19 cellular contexts compared by ENCODE assay signal in genomic region chr4:6894086-6894478, GRCh38. TPM values are rescaled to one million over a fixed set of nuclear protein-coding genes. Genes with fewer than 3 reads are reported as not detected.
A peak's percentile ranks its signal among the peaks of the same experiment; 100 is the strongest.
DNase-seq lines count a peak whose midpoint lies in the region; ATAC-seq and TF ChIP-seq lines count a peak whose summit lies in the region.
"Had no signal": no experiment of that assay in that cellular context is flagged by ENCODE, and none has a peak within 500 bp of the region (broad histone marks: within the 10 kb centered on the region; RNA-seq: fewer than 3 reads in every experiment).

No MANE protein-coding gene starts in this region.

- H3K4me3 Mint-ChIP-seq in activated naive CD8-positive, alpha-beta T cell = no peak overlapping the region
- H3K4me3 Mint-ChIP-seq in activated naive CD8-positive, alpha-beta T cell treated with anti-CD3 and anti-CD28 coated beads for 36 hours = no peak overlapping the region
- no peak overlapping the region for H3K4me3 Mint-ChIP-seq in T-helper 17 cell
- no peak overlapping the region for H3K4me3 Mint-ChIP-seq in naive thymus-derived CD4-positive, alpha-beta T cell
- H3K4me3 Mint-ChIP-seq: CD8-positive, alpha-beta T cell; nephron progenitor cell had no signal

- no peak overlapping the region for H3K27ac ChIP-seq in naive thymus-derived CD4-positive, alpha-beta T cell (ENCODE audit: low read depth, low read length)
- H3K27ac ChIP-seq: parathyroid adenoma had no signal

- no peaks in the 10 kb centered on the region for H3K36me3 ChIP-seq in naive thymus-derived CD4-positive, alpha-beta T cell (ENCODE audit: control insufficient read depth in 2 of 3, insufficient read depth in 3 of 3, low read length in 3 of 3)

- H3K9me3 Mint-ChIP-seq in activated naive CD8-positive, alpha-beta T cell (ENCODE audit: low read depth) = no peaks in the 10 kb centered on the region
- peaks cover 10% of the 10 kb centered on the region for H3K9me3 Mint-ChIP-seq in activated naive CD8-positive, alpha-beta T cell treated with anti-CD3 and anti-CD28 coated beads for 36 hours
- H3K9me3 Mint-ChIP-seq in naive thymus-derived CD4-positive, alpha-beta T cell = peaks cover 0 to 9% (median 0%) of the 10 kb centered on the region in 11 donors
- H3K9me3 Mint-ChIP-seq: CD8-positive, alpha-beta T cell had no signal

- intact Hi-C loops in naive thymus-derived CD4-positive, alpha-beta T cell (cut with micrococcal nuclease) = no loop called here

- H3K4me3 ChIP-seq in naive thymus-derived CD4-positive, alpha-beta T cell (ENCODE audit: low read length) = no peak overlapping the region
- H3K4me3 ChIP-seq: GM12878 had no signal

- POLR2A ChIA-PET in naive thymus-derived CD4-positive, alpha-beta T cell (lab: Charles Lee) = interaction anchor here (0.6 to 1.4 kb wide), 3 partner anchors 9 to 149 kb away, joined by 3 to 4 read pairs (median 3); partner anchors contain the start of gene TADA2B

- in situ Hi-C loops in GM13977 (cut with MboI; ENCODE audit: low pct_unique_long_range_greater_than_20kb, low sequenced_read_pairs, unreplicated experiment) = loop anchor here (10.0 kb wide), 1 partner anchor 181 kb away; no protein-coding TSS in a partner anchor

- ATAC-seq in T-helper 17 cell (no peak), HG02981 (IDR thresholded peaks at IDR 0.05; ENCODE audit: unreplicated experiment) (no peak)
- no peak for ATAC-seq in naive thymus-derived CD4-positive, alpha-beta T cell
- ATAC-seq: CD8-positive, alpha-beta T cell had no signal

- H3K4me1 Mint-ChIP-seq in activated naive CD8-positive, alpha-beta T cell (ENCODE audit: low read depth) = peaks cover 35% of the 10 kb centered on the region
- peaks cover 25% of the 10 kb centered on the region for H3K4me1 Mint-ChIP-seq in activated naive CD8-positive, alpha-beta T cell treated with anti-CD3 and anti-CD28 coated beads for 36 hours
- H3K4me1 Mint-ChIP-seq in T-helper 17 cell = peaks cover 19% of the 10 kb centered on the region
- H3K4me1 Mint-ChIP-seq in naive thymus-derived CD4-positive, alpha-beta T cell = peaks cover 15 to 48% (median 34%) of the 10 kb centered on the region in 7 donors

- H3K36me3 Mint-ChIP-seq in activated naive CD8-positive, alpha-beta T cell = no peaks in the 10 kb centered on the region
- peaks cover 4% of the 10 kb centered on the region for H3K36me3 Mint-ChIP-seq in activated naive CD8-positive, alpha-beta T cell treated with anti-CD3 and anti-CD28 coated beads for 36 hours
- no peaks in the 10 kb centered on the region for H3K36me3 Mint-ChIP-seq in T-helper 17 cell (ENCODE audit: low read depth)
- peaks cover 0 to 13% (median 0%) of the 10 kb centered on the region in 5 donors for H3K36me3 Mint-ChIP-seq in naive thymus-derived CD4-positive, alpha-beta T cell
- H3K36me3 Mint-ChIP-seq: CD8-positive, alpha-beta T cell had no signal

- no peak for TF ChIP-seq CTCF in GM13977 (IDR thresholded peaks at IDR 0.05; ENCODE audit: extremely low read depth, insufficient read depth, missing control alignments)

- CTCF ChIA-PET in naive thymus-derived CD4-positive, alpha-beta T cell (lab: Charles Lee) = no interaction called here

- no peak for DNase-seq in activated naive CD8-positive, alpha-beta T cell treated with anti-CD3 and anti-CD28 coated beads for 36 hours
- DNase-seq in T-helper 17 cell (no peak), DMS153 (lab: John Stamatoyannopoulos, UW) (no peak), GM13977 (ENCODE audit: low spot score) (no peak)
- DNase-seq in naive thymus-derived CD4-positive, alpha-beta T cell = no peak
- no peak for DNase-seq in effector CD8-positive, alpha-beta T cell (lab: John Stamatoyannopoulos, UW)
- DNase-seq: amniotic stem cell; CD8-positive, alpha-beta T cell; DND-41; HCEC 1CT; MM.1S; NCI-H1436; NCI-H2171 treated with DMSO at 0.1 percent for 48 hours; NCI-H69; nephron progenitor cell had no signal

- no peaks in the 10 kb centered on the region for H3K27me3 ChIP-seq in naive thymus-derived CD4-positive, alpha-beta T cell (ENCODE audit: control insufficient read depth in 2 of 2, insufficient read depth in 2 of 2, low read length in 2 of 2)

- H3K27ac Mint-ChIP-seq in activated naive CD8-positive, alpha-beta T cell = peak overlapping the region; percentile 78
- no peak overlapping the region for H3K27ac Mint-ChIP-seq in activated naive CD8-positive, alpha-beta T cell treated with anti-CD3 and anti-CD28 coated beads for 36 hours
- peak overlapping the region; percentile 71 for H3K27ac Mint-ChIP-seq in T-helper 17 cell
- peak overlapping the region in 6 of 9 donors; percentile 6 to 73 (median 54) for H3K27ac Mint-ChIP-seq in naive thymus-derived CD4-positive, alpha-beta T cell
- H3K27ac Mint-ChIP-seq: nephron progenitor cell had no signal

- H3K9me3 ChIP-seq in T-helper 17 cell (ENCODE audit: control insufficient read depth, low read length, poor library complexity, severe bottlenecking) = no peaks in the 10 kb centered on the region
- H3K9me3 ChIP-seq in naive thymus-derived CD4-positive, alpha-beta T cell (ENCODE audit: control insufficient read depth in 2 of 3, low read length in 3 of 3) = no peaks in the 10 kb centered on the region

- no peaks in the 10 kb centered on the region for H3K27me3 Mint-ChIP-seq in activated naive CD8-positive, alpha-beta T cell
- H3K27me3 Mint-ChIP-seq in activated naive CD8-positive, alpha-beta T cell treated with anti-CD3 and anti-CD28 coated beads for 36 hours = no peaks in the 10 kb centered on the region
- no peaks in the 10 kb centered on the region for H3K27me3 Mint-ChIP-seq in T-helper 17 cell
- H3K27me3 Mint-ChIP-seq in naive thymus-derived CD4-positive, alpha-beta T cell = no peaks in the 10 kb centered on the region

- peaks cover 17 to 21% of the 10 kb centered on the region in 2 donors for H3K4me1 ChIP-seq in naive thymus-derived CD4-positive, alpha-beta T cell (ENCODE audit: control insufficient read depth in 2 of 2, insufficient read depth in 2 of 2, low read length in 2 of 2)
- H3K4me1 ChIP-seq: parathyroid adenoma had no signal

RNA-seq across cellular contexts. Expression of gene TBC1D14, which starts 15.5 kb away (rescaled TPM):
- 10 to 100 TPM; 38.4 to 39.3 TPM for total RNA-seq in activated naive CD8-positive, alpha-beta T cell treated with anti-CD3 and anti-CD28 coated beads for 36 hours
- 10 to 100 TPM; 49.1 to 55.2 TPM for total RNA-seq in T-helper 17 cell
- 10 to 100 TPM; 42.9 to 72.2 (median 58.3) TPM for total RNA-seq in naive thymus-derived CD4-positive, alpha-beta T cell
- polyA plus RNA-seq in naive thymus-derived CD4-positive, alpha-beta T cell = 10 to 100 TPM; 34.4 to 53.5 TPM
